In genomic region chr5:78795757-78796156, GRCh38 we compare ENCODE assay signal across 1 cellular context.
TF ChIP-seq lines count a peak whose summit lies in the region.

No MANE protein-coding gene starts in this region.

TF ChIP-seq in SK-N-SH treated with all-trans-retinoic acid at 6 μM for 48 hours, 23 proteins besides CTCF, POLR2A, EP300 and RAD21 (continued from another document):
- no peak for TF ChIP-seq CREB5 (CRISPR knock-in tag; IDR thresholded peaks at IDR 0.05; ENCODE audit: low read depth)
- no peak for TF ChIP-seq ZFP30 (CRISPR knock-in tag; IDR thresholded peaks at IDR 0.05)
- no peak for TF ChIP-seq PPARA (CRISPR knock-in tag; IDR thresholded peaks at IDR 0.05; ENCODE audit: borderline replicate concordance)
- no peak for TF ChIP-seq ZNF565 (CRISPR knock-in tag; conservative IDR thresholded peaks at IDR 0.05; ENCODE audit: low read depth)
TF ChIP-seq in SK-N-SH treated with all-trans-retinoic acid at 6 μM for 48 hours: peak in this region for 0.
